20 cellular contexts compared by ENCODE assay signal in genomic region chr2:66957198-66957597, GRCh38.
DNase-seq lines count a peak whose midpoint lies in the region; ATAC-seq and TF ChIP-seq lines count a peak whose summit lies in the region.
"Had no signal": no experiment of that assay in that cellular context is flagged by ENCODE, and none has a peak within 500 bp of the region (broad histone marks: within the 10 kb centered on the region; RNA-seq: fewer than 3 reads in every experiment).

No MANE protein-coding gene starts in this region.

- H3K36me3 ChIP-seq in suprapubic skin (no peaks in the 10 kb centered on the region), testis (ENCODE audit: low read depth, missing control alignments) (no peaks in the 10 kb centered on the region)
- H3K36me3 ChIP-seq: HAP-1 had no signal

- DNase-seq in amniotic epithelial cell (ENCODE audit: low read depth): peak; percentile 90
- DNase-seq in fibroblast of mammary gland (ENCODE audit: low read depth): peak; percentile 90
- DNase-seq in omental fat pad (ENCODE audit: low spot score): no peak
- DNase-seq in suprapubic skin (ENCODE audit: low spot score in 2 of 2): no peak
- DNase-seq in stimulated activated CD4-positive, alpha-beta T cell treated with anti-CD3 and anti-CD28 coated beads, Interleukin-4, amount 100 ng/mL, for 4 hours: no peak
- DNase-seq in testis: no peak
- DNase-seq: COR-L47, DMS153, GM23248, NCI-H1417 treated with DMSO at 0.1 percent for 48 hours, NCI-H187 treated with DMSO at 0.1 percent for 48 hours, NCI-H2227 treated with DMSO at 0.1 percent for 48 hours, NCI-H510A treated with DMSO at 0.1 percent for 48 hours, NCI-H774, OCI-M1, SHP77 treated with DMSO at 0.1 percent for 48 hours had no signal

- H3K27ac ChIP-seq in suprapubic skin (no peak overlapping the region), testis (no peak overlapping the region)
- H3K27ac ChIP-seq: GM23248, KMS-11 had no signal

- ATAC-seq in omental fat pad (ENCODE audit: low FRiP score): peak; percentile 88
- ATAC-seq in esophagus mucosa: no peak
- ATAC-seq: GM12878 had no signal

- H3K27me3 ChIP-seq in suprapubic skin (no peaks in the 10 kb centered on the region), testis (no peaks in the 10 kb centered on the region)

- peak; percentile 57 for TF ChIP-seq EP300 in suprapubic skin (IDR thresholded peaks at IDR 0.05)

- TF ChIP-seq POLR2A in suprapubic skin (IDR thresholded peaks at IDR 0.05): no peak
- TF ChIP-seq POLR2A in testis (IDR thresholded peaks at IDR 0.05): no peak

- TF ChIP-seq CTCF in fibroblast of mammary gland (conservative IDR thresholded peaks at IDR 0.05; ENCODE audit: control insufficient read depth, insufficient read depth, low read depth, low read length) (no peak), omental fat pad (IDR thresholded peaks at IDR 0.05) (no peak), suprapubic skin (IDR thresholded peaks at IDR 0.05) (no peak), testis (IDR thresholded peaks at IDR 0.05) (no peak)

- WGBS in suprapubic skin: 48% methylated on average over 3 of the region's 3 CpGs
- 61 to 69% methylated on average over 3 of the region's 3 CpGs for WGBS in testis, 2 donors

- intact Hi-C loops in testis (cut with DNase I; ENCODE audit: low total_unique reads): no loop called here

- H3K4me3 ChIP-seq in fibroblast of mammary gland (ENCODE audit: control insufficient read depth, low read depth, low read length): no peak overlapping the region
- no peak overlapping the region for H3K4me3 ChIP-seq in suprapubic skin
- H3K4me3 ChIP-seq in testis: no peak overlapping the region
- H3K4me3 ChIP-seq: GM12878, GM23248, HAP-1 had no signal

- H3K4me1 ChIP-seq in suprapubic skin (no peaks in the 10 kb centered on the region), testis (no peaks in the 10 kb centered on the region)
- H3K4me1 ChIP-seq: HAP-1 had no signal

- H3K9me3 ChIP-seq in suprapubic skin (no peaks in the 10 kb centered on the region), testis (no peaks in the 10 kb centered on the region)
- H3K9me3 ChIP-seq: HAP-1 had no signal

Comparison
In these comparisons a context has a peak if more than half of its experiments do, and no peak if none do; other contexts are left out.
1. DNase-seq: peak in amniotic epithelial cell (single experiment) and fibroblast of mammary gland (single experiment); none in omental fat pad (single experiment), suprapubic skin (0 of 2), stimulated activated CD4-positive, alpha-beta T cell treated with anti-CD3 and anti-CD28 coated beads, Interleukin-4, amount 100 ng/mL, for 4 hours (0 of 2) and testis (single experiment).